Comparison of ENCODE assay signal across 9 cellular contexts in genomic region chr10:101778781-101779543, GRCh38. TPM values are rescaled to one million over a fixed set of nuclear protein-coding genes. Genes with fewer than 3 reads are reported as not detected.
A peak's percentile ranks its signal among the peaks of the same experiment; 100 is the strongest.
DNase-seq lines count a peak whose midpoint lies in the region; FAIRE-seq and TF ChIP-seq lines count a peak whose summit lies in the region.
"Had no signal": no experiment of that assay in that cellular context is flagged by ENCODE, and none has a peak within 500 bp of the region (broad histone marks: within the 10 kb centered on the region; RNA-seq: fewer than 3 reads in every experiment).

No MANE protein-coding gene starts in this region.

- in situ Hi-C loops in astrocyte of the spinal cord (cut with HindIII; ENCODE audit: low sequenced_read_pairs), result no loop called here

- peak overlapping the region; percentile 78 for H3K4me2 ChIP-seq in keratinocyte (ENCODE audit: control insufficient read depth, extremely low read depth, insufficient read depth, low read depth, low read length)

- H3K4me3 ChIP-seq in astrocyte of the spinal cord (ENCODE audit: low read depth, low read length) (peak overlapping the region; percentile 29), keratinocyte (ENCODE audit: control insufficient read depth in 2 of 3, extremely low read depth in 1 of 3, insufficient read depth in 2 of 3, low read depth in 1 of 3, low read length in 3 of 3) (peak overlapping the region in 2 of 3 experiments; percentile 35 to 56), stomach smooth muscle (ENCODE audit: low read length in 2 of 2) (peak overlapping the region; percentile 63 to 72)

- no peaks in the 10 kb centered on the region for H3K9me1 ChIP-seq in keratinocyte (ENCODE audit: control insufficient read depth, extremely low read depth, insufficient read depth, low read length)

- H3K4me1 ChIP-seq in keratinocyte (ENCODE audit: control insufficient read depth, extremely low read depth, insufficient read depth, low read length) (peaks cover 46% of the 10 kb centered on the region), stomach smooth muscle (ENCODE audit: control insufficient read depth, insufficient read depth, low read length) (peaks cover 61% of the 10 kb centered on the region)

- H3K9me3 ChIP-seq in keratinocyte (ENCODE audit: control insufficient read depth, low read depth, low read length), result no peaks in the 10 kb centered on the region
- H3K9me3 ChIP-seq in stomach smooth muscle (ENCODE audit: control insufficient read depth in 2 of 2, low read length in 2 of 2), result no peaks in the 10 kb centered on the region

- no peak for FAIRE-seq in keratinocyte (lab: Jason Lieb, UNC)
- FAIRE-seq: G401.6 had no signal

- peaks cover 19% of the 10 kb centered on the region for H4K20me1 ChIP-seq in keratinocyte (ENCODE audit: control insufficient read depth, extremely low read depth, insufficient read depth, low read length)

- H3K79me2 ChIP-seq in keratinocyte (ENCODE audit: control insufficient read depth, insufficient read depth, low read length), result peaks cover 11% of the 10 kb centered on the region

- H3K27me3 ChIP-seq in keratinocyte (ENCODE audit: control insufficient read depth, extremely low read depth, insufficient read depth, low read length), result peaks cover 39% of the 10 kb centered on the region
- H3K27me3 ChIP-seq in stomach smooth muscle (ENCODE audit: control insufficient read depth in 1 of 2, insufficient read depth in 2 of 2, low read length in 2 of 2), result peaks cover 41 to 58% of the 10 kb centered on the region in 2 donors

- H3K9ac ChIP-seq in keratinocyte (ENCODE audit: control insufficient read depth, extremely low read depth, insufficient read depth, low read length) (no peak overlapping the region), stomach smooth muscle (ENCODE audit: low read length in 2 of 2) (peak overlapping the region in 1 of 2 donors; percentile 5)

- DNase-seq in activated naive CD4-positive, alpha-beta T cell treated with Interleukin-2 at 50 U/mL for 16 hours, result peak; percentile 28
- DNase-seq in activated naive CD4-positive, alpha-beta T cell treated with anti-CD3 and anti-CD28 coated beads, Interleukin-2, amount 50 U/mL, for 16 hours, result no peak
- DNase-seq in astrocyte of the spinal cord (ENCODE audit: low read depth, low spot score) (peak; percentile 39), keratinocyte (ENCODE audit: low read depth, low spot score) (no peak), NCI-H345 treated with DMSO at 0.1 percent for 48 hours (lab: John Stamatoyannopoulos, UW; ENCODE audit: unreplicated experiment) (no peak), kidney tubule cell (ENCODE audit: low spot score) (no peak), hippocampal formation (lab: John Stamatoyannopoulos, UW) (no peak)

- H3K36me3 ChIP-seq in keratinocyte (ENCODE audit: control insufficient read depth in 2 of 2, extremely low read depth in 1 of 2, insufficient read depth in 2 of 2, low read length in 2 of 2) (peaks cover 5 to 10% of the 10 kb centered on the region in 2 experiments), stomach smooth muscle (ENCODE audit: control insufficient read depth in 2 of 2, insufficient read depth in 2 of 2, low read length in 2 of 2) (no peaks in the 10 kb centered on the region)

- no peak for TF ChIP-seq CTCF in astrocyte of the spinal cord (IDR thresholded peaks at IDR 0.05; ENCODE audit: low read depth, low read length)
- TF ChIP-seq CTCF in keratinocyte (optimal IDR thresholded peaks at IDR 0.05 in 1 of 3, IDR thresholded peaks at IDR 0.05 in 1 of 3, conservative IDR thresholded peaks at IDR 0.05 in 1 of 3; ENCODE audit: extremely low read depth in 1 of 3, insufficient read depth in 2 of 3, low read length in 3 of 3), result no peak

- H3K27ac ChIP-seq in keratinocyte (ENCODE audit: control insufficient read depth, insufficient read depth, low read length) (no peak overlapping the region), stomach smooth muscle (ENCODE audit: low read length) (no peak overlapping the region)

- dilution Hi-C loops in keratinocyte (cut with MboI; ENCODE audit: extremely low pct_ligation_motif_present, low sequenced_read_pairs), result no loop called here

- peak overlapping the region; percentile 49 for H2AFZ ChIP-seq in keratinocyte (ENCODE audit: control insufficient read depth, low read length)

RNA-seq across cellular contexts. Expression of gene FGF8, which starts 3.0 kb away (rescaled TPM):
- not detected in 3 replicates for polyA plus RNA-seq in keratinocyte
- polyA plus RNA-seq in keratinocyte (2011; ENCODE audit: low read depth), result 0.46 TPM
- not detected in 2 replicates for polyA plus RNA-seq in keratinocyte (2011; cell fraction: cytosol; rRNA removed)
- polyA plus RNA-seq in keratinocyte (2011; cell fraction: nucleus; rRNA removed), result 0.55 TPM in 1 of 2 replicates, not detected in the other
- 0.44 TPM in 1 of 2 replicates, not detected in the other for polyA plus RNA-seq in keratinocyte (2012; ENCODE audit: low replicate concordance)
- not detected in 3 replicates for polyA minus RNA-seq in keratinocyte
- polyA minus RNA-seq in keratinocyte (2011; cell fraction: cytosol; rRNA and poly(A)+ RNA removed), result not detected
- not detected in 2 replicates for polyA minus RNA-seq in keratinocyte (2011; cell fraction: nucleus; rRNA and poly(A)+ RNA removed)

RNA-seq across cellular contexts. Expression of gene NPM3, which starts 4.3 kb away (rescaled TPM):
- polyA plus RNA-seq in keratinocyte, result 71.6 to 87.7 TPM (median 77.2 TPM) in 3 replicates
- polyA plus RNA-seq in keratinocyte (2011; ENCODE audit: low read depth), result 36.5 TPM
- polyA plus RNA-seq in keratinocyte (2011; cell fraction: cytosol; rRNA removed), result 55.9 and 96.8 TPM in 2 replicates
- polyA plus RNA-seq in keratinocyte (2011; cell fraction: nucleus; rRNA removed), result 35.1 and 50.2 TPM in 2 replicates
- 61.6 and 114 TPM in 2 replicates for polyA plus RNA-seq in keratinocyte (2012; ENCODE audit: low replicate concordance)
- polyA minus RNA-seq in keratinocyte, result 53.6 to 89.6 TPM (median 55.0 TPM) in 3 replicates
- polyA minus RNA-seq in keratinocyte (2011; cell fraction: cytosol; rRNA and poly(A)+ RNA removed), result 35.5 TPM
- polyA minus RNA-seq in keratinocyte (2011; cell fraction: nucleus; rRNA and poly(A)+ RNA removed), result 7.4 and 10.2 TPM in 2 replicates

RNA-seq across cellular contexts. Expression of gene OGA, which starts 39.3 kb away (rescaled TPM):
- polyA plus RNA-seq in keratinocyte, result 47.0 to 104 TPM (median 67.2 TPM) in 3 replicates
- 140 TPM for polyA plus RNA-seq in keratinocyte (2011; ENCODE audit: low read depth)
- polyA plus RNA-seq in keratinocyte (2011; cell fraction: cytosol; rRNA removed), result 24.2 and 48.7 TPM in 2 replicates
- polyA plus RNA-seq in keratinocyte (2011; cell fraction: nucleus; rRNA removed), result 172 and 208 TPM in 2 replicates
- 60.5 and 103 TPM in 2 replicates for polyA plus RNA-seq in keratinocyte (2012; ENCODE audit: low replicate concordance)
- polyA minus RNA-seq in keratinocyte, result 41.9 to 134 TPM (median 45.3 TPM) in 3 replicates
- 31.8 TPM for polyA minus RNA-seq in keratinocyte (2011; cell fraction: cytosol; rRNA and poly(A)+ RNA removed)
- polyA minus RNA-seq in keratinocyte (2011; cell fraction: nucleus; rRNA and poly(A)+ RNA removed), result 83.5 and 158 TPM in 2 replicates

Comparison
In these comparisons a context has a peak if more than half of its experiments do, and no peak if none do; other contexts are left out.
1. DNase-seq: peak in activated naive CD4-positive, alpha-beta T cell treated with Interleukin-2 at 50 U/mL for 16 hours (single experiment) and astrocyte of the spinal cord (single experiment); none in activated naive CD4-positive, alpha-beta T cell treated with anti-CD3 and anti-CD28 coated beads, Interleukin-2, amount 50 U/mL, for 16 hours (single experiment), keratinocyte (single experiment), NCI-H345 treated with DMSO at 0.1 percent for 48 hours (single experiment), kidney tubule cell (single experiment) and hippocampal formation (0 of 2).
2. Peak in every context shown above with its lines, with median percentiles within 50 percentile points of each other: H3K4me3 ChIP-seq.